ENCODE assay signal across 18 cellular contexts in the genomic region with DNA sequence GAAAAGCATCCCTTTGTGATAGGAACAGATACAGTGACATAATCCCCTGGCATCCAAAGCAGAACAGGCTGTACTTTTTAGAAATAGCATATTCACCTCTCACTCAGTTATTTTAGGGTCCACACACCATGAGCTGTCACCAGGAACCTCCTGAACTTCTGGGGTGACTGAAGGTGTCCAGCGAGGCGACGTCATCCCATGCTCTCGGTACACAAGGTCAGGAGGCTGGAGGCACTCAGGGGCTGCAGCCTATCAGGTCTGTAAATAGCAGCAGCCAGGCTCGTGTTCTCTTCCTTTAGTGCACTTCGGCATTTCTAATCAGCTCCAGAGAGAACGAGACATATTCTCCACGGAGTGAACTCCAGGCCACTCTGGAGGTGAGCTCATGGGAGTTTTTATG.
"Had no signal": no experiment of that assay in that cellular context is flagged by ENCODE, and none has a peak within 500 bp of the region (broad histone marks: within the 10 kb centered on the region; RNA-seq: fewer than 3 reads in every experiment).

No MANE protein-coding gene starts in this region.

- H3K4me1 ChIP-seq: breast epithelium, esophagus squamous epithelium, neural progenitor cell, pancreas, tibial artery, uterus had no signal

- H3K36me3 ChIP-seq: breast epithelium, esophagus squamous epithelium, neural progenitor cell, pancreas, tibial artery, uterus had no signal

- H3K4me2 ChIP-seq: neural progenitor cell had no signal

- H2AFZ ChIP-seq: neural progenitor cell had no signal

- DNase-seq: activated CD4-positive, alpha-beta T cell treated with anti-CD3 and anti-CD28 coated beads, Interleukin-2, amount 10 ng/mL, durations not matched to agents 7 days and 5 days; activated CD8-positive, alpha-beta T cell treated with anti-CD3 and anti-CD28 coated beads, Interleukin-2, amount 10 ng/mL, durations not matched to agents 7 days and 5 days; activated naive CD4-positive, alpha-beta T cell treated with anti-CD3 and anti-CD28 coated beads, Interleukin-2, amount 50 U/mL, for 16 hours; activated T-cell treated with anti-CD3 and anti-CD28 coated beads, Interleukin-2, amount 50 U/mL, for 24 hours; dermis blood vessel endothelial cell; effector memory CD4-positive, alpha-beta T cell; esophagus squamous epithelium; foreskin fibroblast; mesendoderm; naive thymus-derived CD4-positive, alpha-beta T cell; pancreas; stimulated activated CD8-positive, alpha-beta memory T cell treated with anti-CD3 and anti-CD28 coated beads, Interleukin-4, amount 100 ng/mL, for 48 hours; stimulated activated naive CD4-positive, alpha-beta T cell; T1000; tibial artery; uterus had no signal

- H3K27ac ChIP-seq: breast epithelium, esophagus squamous epithelium, neural progenitor cell, pancreas, tibial artery, uterus had no signal

- ATAC-seq: activated CD8-positive, alpha-beta T cell treated with anti-CD3 and anti-CD28 coated beads, Interleukin-2, amount 10 ng/mL, durations not matched to agents 7 days and 5 days; naive thymus-derived CD4-positive, alpha-beta T cell; pancreas had no signal

- H3K27me3 ChIP-seq: breast epithelium, neural progenitor cell, pancreas, tibial artery, uterus had no signal

- H3K4me3 ChIP-seq: breast epithelium, esophagus squamous epithelium, neural progenitor cell, pancreas, tibial artery, uterus had no signal

- H3K9me3 ChIP-seq: breast epithelium, esophagus squamous epithelium, pancreas, tibial artery, uterus had no signal
